ENCODE assay signal across 1 cellular context in the genomic region with DNA sequence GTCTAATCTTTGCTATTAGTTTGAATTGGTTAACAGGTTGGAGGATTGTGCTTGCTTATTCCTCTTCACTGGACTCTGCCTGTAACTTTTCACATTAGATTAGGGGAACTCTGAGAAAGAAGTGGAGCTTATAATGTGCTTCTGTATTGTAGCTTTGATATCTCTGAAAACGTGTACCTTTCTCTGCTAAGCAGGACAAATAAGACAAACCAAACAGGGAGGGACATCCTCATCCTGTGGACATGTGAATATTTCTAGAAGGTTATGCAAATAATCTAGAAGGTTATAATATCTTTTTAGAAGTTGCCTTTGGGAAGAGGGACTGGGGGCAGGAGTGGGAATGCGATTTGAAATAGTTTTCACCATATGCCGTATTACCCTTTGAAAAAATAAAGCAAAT.
TF ChIP-seq lines count a peak whose summit lies in the region.

No MANE protein-coding gene starts in this region.

TF ChIP-seq in HepG2, 621 proteins besides CTCF, POLR2A, EP300 and RAD21:
- TF ChIP-seq, protein P1, sequence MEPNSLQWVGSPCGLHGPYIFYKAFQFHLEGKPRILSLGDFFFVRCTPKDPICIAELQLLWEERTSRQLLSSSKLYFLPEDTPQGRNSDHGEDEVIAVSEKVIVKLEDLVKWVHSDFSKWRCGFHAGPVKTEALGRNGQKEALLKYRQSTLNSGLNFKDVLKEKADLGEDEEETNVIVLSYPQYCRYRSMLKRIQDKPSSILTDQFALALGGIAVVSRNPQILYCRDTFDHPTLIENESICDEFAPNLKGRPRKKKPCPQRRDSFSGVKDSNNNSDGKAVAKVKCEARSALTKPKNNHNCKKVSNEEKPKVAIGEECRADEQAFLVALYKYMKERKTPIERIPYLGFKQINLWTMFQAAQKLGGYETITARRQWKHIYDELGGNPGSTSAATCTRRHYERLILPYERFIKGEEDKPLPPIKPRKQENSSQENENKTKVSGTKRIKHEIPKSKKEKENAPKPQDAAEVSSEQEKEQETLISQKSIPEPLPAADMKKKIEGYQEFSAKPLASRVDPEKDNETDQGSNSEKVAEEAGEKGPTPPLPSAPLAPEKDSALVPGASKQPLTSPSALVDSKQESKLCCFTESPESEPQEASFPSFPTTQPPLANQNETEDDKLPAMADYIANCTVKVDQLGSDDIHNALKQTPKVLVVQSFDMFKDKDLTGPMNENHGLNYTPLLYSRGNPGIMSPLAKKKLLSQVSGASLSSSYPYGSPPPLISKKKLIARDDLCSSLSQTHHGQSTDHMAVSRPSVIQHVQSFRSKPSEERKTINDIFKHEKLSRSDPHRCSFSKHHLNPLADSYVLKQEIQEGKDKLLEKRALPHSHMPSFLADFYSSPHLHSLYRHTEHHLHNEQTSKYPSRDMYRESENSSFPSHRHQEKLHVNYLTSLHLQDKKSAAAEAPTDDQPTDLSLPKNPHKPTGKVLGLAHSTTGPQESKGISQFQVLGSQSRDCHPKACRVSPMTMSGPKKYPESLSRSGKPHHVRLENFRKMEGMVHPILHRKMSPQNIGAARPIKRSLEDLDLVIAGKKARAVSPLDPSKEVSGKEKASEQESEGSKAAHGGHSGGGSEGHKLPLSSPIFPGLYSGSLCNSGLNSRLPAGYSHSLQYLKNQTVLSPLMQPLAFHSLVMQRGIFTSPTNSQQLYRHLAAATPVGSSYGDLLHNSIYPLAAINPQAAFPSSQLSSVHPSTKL (CRISPR knock-in tag; IDR thresholded peaks at IDR 0.05), result no peak
- TF ChIP-seq ZNF782 (CRISPR knock-in tag; IDR thresholded peaks at IDR 0.05; ENCODE audit: borderline replicate concordance) (no peak), ZSCAN31 (CRISPR knock-in tag; IDR thresholded peaks at IDR 0.05; ENCODE audit: low read depth) (no peak), ZNF383 (CRISPR knock-in tag; IDR thresholded peaks at IDR 0.05; ENCODE audit: borderline replicate concordance) (no peak), ZNF180 (CRISPR knock-in tag; IDR thresholded peaks at IDR 0.05; ENCODE audit: borderline replicate concordance, low read depth) (no peak), EEA1 (CRISPR knock-in tag; IDR thresholded peaks at IDR 0.05; ENCODE audit: borderline replicate concordance) (no peak), SRSF1 (optimal IDR thresholded peaks at IDR 0.05; ENCODE audit: low read depth, low read length) (no peak), FOXK1 (CRISPR knock-in tag; IDR thresholded peaks at IDR 0.05; ENCODE audit: borderline replicate concordance, low read depth) (no peak)
- TF ChIP-seq, protein P2, sequence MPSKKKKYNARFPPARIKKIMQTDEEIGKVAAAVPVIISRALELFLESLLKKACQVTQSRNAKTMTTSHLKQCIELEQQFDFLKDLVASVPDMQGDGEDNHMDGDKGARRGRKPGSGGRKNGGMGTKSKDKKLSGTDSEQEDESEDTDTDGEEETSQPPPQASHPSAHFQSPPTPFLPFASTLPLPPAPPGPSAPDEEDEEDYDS (CRISPR knock-in tag; IDR thresholded peaks at IDR 0.05), result no peak
- TF ChIP-seq, protein P3, sequence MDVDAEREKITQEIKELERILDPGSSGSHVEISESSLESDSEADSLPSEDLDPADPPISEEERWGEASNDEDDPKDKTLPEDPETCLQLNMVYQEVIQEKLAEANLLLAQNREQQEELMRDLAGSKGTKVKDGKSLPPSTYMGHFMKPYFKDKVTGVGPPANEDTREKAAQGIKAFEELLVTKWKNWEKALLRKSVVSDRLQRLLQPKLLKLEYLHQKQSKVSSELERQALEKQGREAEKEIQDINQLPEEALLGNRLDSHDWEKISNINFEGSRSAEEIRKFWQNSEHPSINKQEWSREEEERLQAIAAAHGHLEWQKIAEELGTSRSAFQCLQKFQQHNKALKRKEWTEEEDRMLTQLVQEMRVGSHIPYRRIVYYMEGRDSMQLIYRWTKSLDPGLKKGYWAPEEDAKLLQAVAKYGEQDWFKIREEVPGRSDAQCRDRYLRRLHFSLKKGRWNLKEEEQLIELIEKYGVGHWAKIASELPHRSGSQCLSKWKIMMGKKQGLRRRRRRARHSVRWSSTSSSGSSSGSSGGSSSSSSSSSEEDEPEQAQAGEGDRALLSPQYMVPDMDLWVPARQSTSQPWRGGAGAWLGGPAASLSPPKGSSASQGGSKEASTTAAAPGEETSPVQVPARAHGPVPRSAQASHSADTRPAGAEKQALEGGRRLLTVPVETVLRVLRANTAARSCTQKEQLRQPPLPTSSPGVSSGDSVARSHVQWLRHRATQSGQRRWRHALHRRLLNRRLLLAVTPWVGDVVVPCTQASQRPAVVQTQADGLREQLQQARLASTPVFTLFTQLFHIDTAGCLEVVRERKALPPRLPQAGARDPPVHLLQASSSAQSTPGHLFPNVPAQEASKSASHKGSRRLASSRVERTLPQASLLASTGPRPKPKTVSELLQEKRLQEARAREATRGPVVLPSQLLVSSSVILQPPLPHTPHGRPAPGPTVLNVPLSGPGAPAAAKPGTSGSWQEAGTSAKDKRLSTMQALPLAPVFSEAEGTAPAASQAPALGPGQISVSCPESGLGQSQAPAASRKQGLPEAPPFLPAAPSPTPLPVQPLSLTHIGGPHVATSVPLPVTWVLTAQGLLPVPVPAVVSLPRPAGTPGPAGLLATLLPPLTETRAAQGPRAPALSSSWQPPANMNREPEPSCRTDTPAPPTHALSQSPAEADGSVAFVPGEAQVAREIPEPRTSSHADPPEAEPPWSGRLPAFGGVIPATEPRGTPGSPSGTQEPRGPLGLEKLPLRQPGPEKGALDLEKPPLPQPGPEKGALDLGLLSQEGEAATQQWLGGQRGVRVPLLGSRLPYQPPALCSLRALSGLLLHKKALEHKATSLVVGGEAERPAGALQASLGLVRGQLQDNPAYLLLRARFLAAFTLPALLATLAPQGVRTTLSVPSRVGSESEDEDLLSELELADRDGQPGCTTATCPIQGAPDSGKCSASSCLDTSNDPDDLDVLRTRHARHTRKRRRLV (CRISPR knock-in tag; IDR thresholded peaks at IDR 0.05), result no peak
